ENCODE assay signal across 8 cellular contexts in genomic region chr3:132721479-132722164, GRCh38. TPM values are rescaled to one million over a fixed set of nuclear protein-coding genes. Genes with fewer than 3 reads are reported as not detected.
DNase-seq lines count a peak whose midpoint lies in the region; ATAC-seq and TF ChIP-seq lines count a peak whose summit lies in the region.

No MANE protein-coding gene starts in this region.

- H3K9me2 ChIP-seq in PC-3 (replicated peaks; ENCODE audit: low read length) = no peaks in the 10 kb centered on the region

- H3K9ac ChIP-seq in PC-3 (ENCODE audit: low read length) = peak overlapping the region; percentile 69

- BruUV-seq in PC-3 (replicated peaks; lab: Mats Ljungman, UMichigan) = TSS peak; percentile 55

- no peaks in the 10 kb centered on the region for H3K9me3 ChIP-seq in PC-3 (ENCODE audit: low read length)
- no peaks in the 10 kb centered on the region for H3K9me3 ChIP-seq in iPS DF 6.9 (ENCODE audit: control insufficient read depth, insufficient read depth, low read length)

- DNase-seq in activated naive CD4-positive, alpha-beta T cell treated with Interleukin-2 at 50 U/mL for 16 hours = peak; percentile 9
- no peak for DNase-seq in activated naive CD4-positive, alpha-beta T cell treated with anti-CD3 and anti-CD28 coated beads, Interleukin-2, amount 50 U/mL, for 16 hours
- DNase-seq in PC-3 (peak; percentile 40), astrocyte of the spinal cord (ENCODE audit: low read depth, low spot score) (peak; percentile 76), iPS DF 6.9 (ENCODE audit: low read depth, low spot score) (no peak), retina (peak; percentile 83), GM19238 (ENCODE audit: insufficient read length, low spot score) (no peak)

- H3F3A ChIP-seq in PC-3 (ENCODE audit: low read length, unreplicated experiment) = no peaks in the 10 kb centered on the region

- intact Hi-C loops in PC-3 (cut with micrococcal nuclease) = loop anchor here (1.0 to 5.0 kb wide), 2 partner anchors 62 to 851 kb away; partner anchors contain the start of genes ACAD11 and CDV3

- peaks cover 15% of the 10 kb centered on the region for H3K4me1 ChIP-seq in PC-3 (ENCODE audit: insufficient read depth, low read length)
- H3K4me1 ChIP-seq in iPS DF 6.9 (ENCODE audit: control insufficient read depth, insufficient read depth, low read length) = no peaks in the 10 kb centered on the region

- POLR2A ChIA-PET in PC-3 (lab: Charles Lee; ENCODE audit: unreplicated experiment) = no interaction called here

- H3K27ac ChIP-seq in PC-3 (ENCODE audit: low read length) (no peak overlapping the region), iPS DF 6.9 (ENCODE audit: low read length) (no peak overlapping the region)

- no CpG with 5 or more reads among the region's 47 CpGs for WGBS in iPS DF 6.9 (ENCODE audit: insufficient coverage, insufficient read length)

- CTCF ChIA-PET in PC-3 (lab: Charles Lee) = no interaction called here

- H3K4me3 ChIP-seq in PC-3 (ENCODE audit: low read length) (peak overlapping the region; percentile 88), astrocyte of the spinal cord (ENCODE audit: low read depth, low read length) (peak overlapping the region; percentile 71), iPS DF 6.9 (ENCODE audit: low read length) (peak overlapping the region; percentile 93)

- H3K79me2 ChIP-seq in PC-3 (ENCODE audit: low read length) = peaks cover 18% of the 10 kb centered on the region

- ATAC-seq in HG03139 (IDR thresholded peaks at IDR 0.05; ENCODE audit: unreplicated experiment) = peak; percentile 21
- peak; percentile 48 for ATAC-seq in PC-3

- peak overlapping the region; percentile 88 for H3K4me2 ChIP-seq in PC-3 (ENCODE audit: low read length)

- TF ChIP-seq CTCF in PC-3 (conservative IDR thresholded peaks at IDR 0.05; ENCODE audit: low read depth, low read length) (no peak), astrocyte of the spinal cord (IDR thresholded peaks at IDR 0.05; ENCODE audit: low read depth, low read length) (no peak)

- no peaks in the 10 kb centered on the region for H4K20me1 ChIP-seq in PC-3 (ENCODE audit: low read length)

- no peaks in the 10 kb centered on the region for H3K36me3 ChIP-seq in PC-3 (ENCODE audit: low read depth, low read length)
- no peaks in the 10 kb centered on the region for H3K36me3 ChIP-seq in iPS DF 6.9 (ENCODE audit: control insufficient read depth, insufficient read depth, low read length)

- H3K27me3 ChIP-seq in PC-3 (ENCODE audit: low read length) (no peaks in the 10 kb centered on the region), iPS DF 6.9 (ENCODE audit: control insufficient read depth, insufficient read depth, low read length) (no peaks in the 10 kb centered on the region)

- peak overlapping the region; percentile 75 for H2AFZ ChIP-seq in PC-3 (ENCODE audit: low read length)

- in situ Hi-C loops in astrocyte of the spinal cord (cut with HindIII; ENCODE audit: low sequenced_read_pairs) = no loop called here

RNA-seq across cellular contexts. Expression of gene NPHP3, which starts 0.6 kb away (rescaled TPM):
- 6.2 and 7.7 TPM in 2 replicates for total RNA-seq in PC-3 (2014; rRNA removed)

Comparison
In these comparisons a context has a peak if more than half of its experiments do, and no peak if none do; other contexts are left out.
1. DNase-seq: peak in activated naive CD4-positive, alpha-beta T cell treated with Interleukin-2 at 50 U/mL for 16 hours (single experiment), PC-3 (single experiment), astrocyte of the spinal cord (single experiment) and retina (single experiment); none in activated naive CD4-positive, alpha-beta T cell treated with anti-CD3 and anti-CD28 coated beads, Interleukin-2, amount 50 U/mL, for 16 hours (single experiment), iPS DF 6.9 (single experiment) and GM19238 (single experiment).
2. Peak in every context shown above with its lines, with median percentiles within 50 percentile points of each other: H3K4me3 ChIP-seq.